8 cellular contexts compared by ENCODE assay signal in the genomic region with DNA sequence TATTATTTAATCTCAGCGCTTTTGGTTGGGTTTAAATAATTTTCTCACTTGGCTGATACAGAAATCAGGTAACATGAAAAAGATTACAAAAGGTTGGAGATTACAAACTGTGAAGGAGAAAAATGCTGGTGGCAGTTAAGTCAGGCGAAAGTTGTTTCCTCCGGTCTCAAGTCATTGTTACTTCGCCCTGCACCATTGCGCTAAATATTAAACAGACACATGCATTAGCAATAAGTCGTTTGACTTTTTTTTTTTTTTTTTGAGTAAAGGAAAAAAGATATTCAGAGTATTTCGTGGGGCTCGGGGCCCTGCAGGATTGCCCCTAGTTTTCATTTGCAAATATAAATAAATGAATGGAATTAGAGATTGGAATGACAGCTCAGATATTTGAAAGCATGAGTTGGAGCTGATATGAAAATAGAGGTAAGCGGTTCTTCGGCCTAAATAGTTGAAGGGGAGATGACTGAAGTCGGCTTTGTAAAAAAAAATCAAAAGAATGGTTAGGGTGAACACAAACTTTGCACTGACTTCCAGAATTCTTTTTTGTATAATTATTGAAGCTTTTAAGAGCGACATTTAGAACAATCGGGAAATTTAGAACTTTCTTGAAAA. TPM values are rescaled to one million over a fixed set of nuclear protein-coding genes. Genes with fewer than 3 reads are reported as not detected.
DNase-seq lines count a peak whose midpoint lies in the region; ATAC-seq, FAIRE-seq and TF ChIP-seq lines count a peak whose summit lies in the region.

No MANE protein-coding gene starts in this region.

- H3K36me3 ChIP-seq in GM06990 (ENCODE audit: control insufficient read depth, insufficient read depth, low read length) (no peaks in the 10 kb centered on the region), OCI-LY1 (ENCODE audit: insufficient read depth, low read length) (peaks cover 27% of the 10 kb centered on the region), parathyroid adenoma (ENCODE audit: control insufficient read depth, insufficient read depth, low read length) (no peaks in the 10 kb centered on the region)

- H3K27ac Mint-ChIP-seq in endothelial cell (ENCODE audit: unreplicated experiment): peak overlapping the region; percentile 63

- H3K4me1 Mint-ChIP-seq in endothelial cell (ENCODE audit: unreplicated experiment): peaks cover 18% of the 10 kb centered on the region

- no peaks in the 10 kb centered on the region for H3K9me2 ChIP-seq in OCI-LY1 (ENCODE audit: low read depth, low read length)

- H3K4me1 ChIP-seq in OCI-LY1 (ENCODE audit: insufficient read depth, low read length, severe bottlenecking) (peaks cover 33% of the 10 kb centered on the region), parathyroid adenoma (no peaks in the 10 kb centered on the region)

- DNase-seq in GM06990 (ENCODE audit: extremely low read depth, insufficient read length) (no peak), endothelial cell (ENCODE audit: low spot score) (no peak), D721Med (ENCODE audit: insufficient read length, low spot score) (no peak), NCI-H446 treated with DMSO at 0.1 percent for 48 hours (lab: John Stamatoyannopoulos, UW) (no peak)

- H3K9ac ChIP-seq in OCI-LY1 (ENCODE audit: low read length) (peak overlapping the region; percentile 94), parathyroid adenoma (peak overlapping the region; percentile 5)

- H3K9me3 ChIP-seq in OCI-LY1 (ENCODE audit: low read length): peaks cover 8% of the 10 kb centered on the region; the same call in 1 of the 2 replicates
- no peaks in the 10 kb centered on the region for H3K9me3 ChIP-seq in parathyroid adenoma (ENCODE audit: control insufficient read depth, low read length)

- peak overlapping the region; percentile 49 for H2AFZ ChIP-seq in OCI-LY1 (ENCODE audit: low read length)
- peak overlapping the region; percentile 93 for H2AFZ ChIP-seq in parathyroid adenoma

- H3K4me2 ChIP-seq in OCI-LY1 (ENCODE audit: low read length): peak overlapping the region; percentile 73
- H3K4me2 ChIP-seq in parathyroid adenoma (ENCODE audit: low read length): peak overlapping the region; percentile 92

- H3K27ac ChIP-seq in OCI-LY1 (ENCODE audit: low read depth, low read length, poor library complexity, severe bottlenecking): peak overlapping the region; percentile 89
- peak overlapping the region; percentile 64 for H3K27ac ChIP-seq in parathyroid adenoma

- H4K20me1 ChIP-seq in OCI-LY1 (ENCODE audit: insufficient read depth, low read length): no peaks in the 10 kb centered on the region

- H3K79me2 ChIP-seq in OCI-LY1 (ENCODE audit: insufficient read depth, low read length): peaks cover 52% of the 10 kb centered on the region
- peaks cover 15% of the 10 kb centered on the region for H3K79me2 ChIP-seq in parathyroid adenoma

- FAIRE-seq in D721Med (lab: Jason Lieb, UNC): no peak

- TF ChIP-seq CTCF in GM06990 (IDR thresholded peaks at IDR 0.05; ENCODE audit: insufficient read depth, low read length, poor library complexity, severe bottlenecking) (no peak), OCI-LY1 (IDR thresholded peaks at IDR 0.05; ENCODE audit: low read length) (no peak), endothelial cell (IDR thresholded peaks at IDR 0.05; ENCODE audit: unreplicated experiment) (no peak), parathyroid adenoma (IDR thresholded peaks at IDR 0.05) (no peak), D721Med (IDR thresholded peaks at IDR 0.05; ENCODE audit: insufficient read depth, missing control alignments) (no peak)

- no peaks in the 10 kb centered on the region for H3K27me3 Mint-ChIP-seq in endothelial cell (ENCODE audit: unreplicated experiment)

- H3K4me3 Mint-ChIP-seq in endothelial cell (ENCODE audit: unreplicated experiment): peak overlapping the region; percentile 93

- H3K36me3 Mint-ChIP-seq in endothelial cell (ENCODE audit: low read depth, unreplicated experiment): no peaks in the 10 kb centered on the region

- H3K27me3 ChIP-seq in GM06990 (replicated peaks; ENCODE audit: control insufficient read depth, insufficient read depth, low read length) (no peaks in the 10 kb centered on the region), OCI-LY1 (ENCODE audit: insufficient read depth, low read length) (no peaks in the 10 kb centered on the region), parathyroid adenoma (ENCODE audit: control insufficient read depth, insufficient read depth, low read length) (no peaks in the 10 kb centered on the region)

- H3F3A ChIP-seq in OCI-LY1 (ENCODE audit: insufficient read depth, low read length): no peaks in the 10 kb centered on the region

- H3K4me3 ChIP-seq in GM06990 (replicated peaks; ENCODE audit: low read depth, low read length) (peak overlapping the region; percentile 98), OCI-LY1 (ENCODE audit: low read depth, low read length, poor library complexity, severe bottlenecking) (peak overlapping the region; percentile 91), parathyroid adenoma (ENCODE audit: low read depth, low read length) (peak overlapping the region; percentile 89)

- no peaks in the 10 kb centered on the region for H3K9me3 Mint-ChIP-seq in endothelial cell (ENCODE audit: unreplicated experiment)

- ATAC-seq in HG02981 (IDR thresholded peaks at IDR 0.05; ENCODE audit: unreplicated experiment) (no peak), HG03469 (IDR thresholded peaks at IDR 0.05; ENCODE audit: unreplicated experiment) (no peak)

RNA-seq across cellular contexts. Expression of gene SDHAF3, which starts 0.9 kb away (rescaled TPM):
- total RNA-seq in endothelial cell (ENCODE audit: unreplicated experiment): 6.7 TPM
